30 cellular contexts compared by ENCODE assay signal in the genomic region with DNA sequence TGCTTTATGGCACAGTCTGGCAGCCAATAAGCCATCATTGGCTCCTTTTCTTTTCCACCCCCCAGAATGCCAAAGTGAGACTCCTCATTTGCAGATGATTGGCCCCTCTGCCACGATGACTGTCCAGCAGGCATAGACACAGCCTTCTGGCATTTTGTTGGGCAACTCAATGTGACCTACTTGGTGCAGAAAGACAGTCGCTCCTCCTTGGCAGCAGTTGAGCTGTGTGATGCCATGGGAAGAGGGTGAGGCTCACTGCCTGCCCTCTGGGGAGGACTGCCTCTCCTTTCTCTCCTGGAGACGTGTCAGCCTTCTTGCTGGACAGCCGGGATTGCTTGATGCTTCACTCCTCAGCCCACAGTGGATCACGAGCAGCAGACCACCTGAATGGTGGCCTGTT.
"Had no signal": no experiment of that assay in that cellular context is flagged by ENCODE, and none has a peak within 500 bp of the region (broad histone marks: within the 10 kb centered on the region; RNA-seq: fewer than 3 reads in every experiment).

No MANE protein-coding gene starts in this region.

- ATAC-seq: activated T-cell treated with anti-CD3 and anti-CD28 coated beads, Interleukin-2, amount 50 U/mL, for 72 hours; foreskin keratinocyte; gastrocnemius medialis had no signal

- H3K27me3 Mint-ChIP-seq: dendritic cell treated with granulocyte-macrophage colony-stimulating factor and Interleukin-4, amounts not matched to agents 40 ng/mL and 50 ng/mL, for 4 days had no signal

- H3K36me3 ChIP-seq: brain microvascular endothelial cell, esophagus muscularis mucosa, gastrocnemius medialis had no signal

- H3K27me3 ChIP-seq: brain microvascular endothelial cell, foreskin keratinocyte, gastrocnemius medialis had no signal

- DNase-seq: activated CD4-positive, alpha-beta memory T cell treated with anti-CD3 and anti-CD28 coated beads, Interleukin-2, amount 10 ng/mL, durations not matched to agents 7 days and 5 days; activated CD4-positive, alpha-beta T cell treated with anti-CD3 and anti-CD28 coated beads for 1 hour; activated CD4-positive, alpha-beta T cell treated with anti-CD3 and anti-CD28 coated beads for 4 hours; activated CD4-positive, alpha-beta T cell treated with anti-CD3 and anti-CD28 coated beads, Interleukin-2, amount 10 ng/mL, durations not matched to agents 7 days and 5 days; activated CD4-positive, alpha-beta T cell treated with anti-CD3 and anti-CD28 coated beads, Interleukin-2, amount 50 U/mL, for 4 hours; activated CD4-positive, CD25-positive, alpha-beta regulatory T cell; activated CD8-positive, alpha-beta memory T cell treated with anti-CD3 and anti-CD28 coated beads, Interleukin-2, amount 50 U/mL, for 48 hours; activated gamma-delta T cell; activated naive CD4-positive, alpha-beta T cell treated with anti-CD3 and anti-CD28 coated beads, Interleukin-2, amount 50 U/mL, for 16 hours; activated naive CD4-positive, alpha-beta T cell treated with Interleukin-2 at 50 U/mL for 16 hours; activated T-cell treated with anti-CD3 and anti-CD28 coated beads for 4 hours; activated T-cell treated with anti-CD3 and anti-CD28 coated beads, Interleukin-2, amount 50 U/mL, for 24 hours; activated T-cell treated with anti-CD3 and anti-CD28 coated beads, Interleukin-2, amount 50 U/mL, for 72 hours; amniotic stem cell; anterior cingulate cortex; brain microvascular endothelial cell; dorsolateral prefrontal cortex; effector memory CD4-positive, alpha-beta T cell; erythroblast; foreskin keratinocyte; gastrocnemius medialis; glutamatergic neuron; T-helper 2 cell had no signal

- H3K9me3 Mint-ChIP-seq: activated CD4-positive, alpha-beta memory T cell treated with anti-CD3 and anti-CD28 coated beads, Interleukin-2, amount 10 ng/mL, durations not matched to agents 7 days and 5 days; activated CD4-positive, alpha-beta T cell treated with anti-CD3 and anti-CD28 coated beads, Interleukin-2, amount 10 ng/mL, durations not matched to agents 7 days and 5 days; activated T-cell treated with anti-CD3 and anti-CD28 coated beads, Interleukin-2, amount 50 U/mL, for 24 hours; central memory CD8-positive, alpha-beta T cell; dendritic cell treated with granulocyte-macrophage colony-stimulating factor and Interleukin-4, amounts not matched to agents 40 ng/mL and 50 ng/mL, for 4 days had no signal

- H3K27ac Mint-ChIP-seq: activated CD4-positive, alpha-beta memory T cell treated with anti-CD3 and anti-CD28 coated beads, Interleukin-2, amount 10 ng/mL, durations not matched to agents 7 days and 5 days; activated CD4-positive, alpha-beta T cell treated with anti-CD3 and anti-CD28 coated beads, Interleukin-2, amount 10 ng/mL, durations not matched to agents 7 days and 5 days; activated naive CD8-positive, alpha-beta T cell; activated T-cell treated with anti-CD3 and anti-CD28 coated beads, Interleukin-2, amount 50 U/mL, for 24 hours; activated T-cell treated with anti-CD3 and anti-CD28 coated beads, Interleukin-2, amount 50 U/mL, for 72 hours; dendritic cell treated with granulocyte-macrophage colony-stimulating factor and Interleukin-4, amounts not matched to agents 40 ng/mL and 50 ng/mL, for 4 days had no signal

- H3K36me3 Mint-ChIP-seq: activated naive CD8-positive, alpha-beta T cell had no signal

- FAIRE-seq: astrocyte, bronchial epithelial cell had no signal

- H3K4me3 ChIP-seq: coronary artery, dorsolateral prefrontal cortex, esophagus muscularis mucosa, gastrocnemius medialis had no signal

- H3K27ac ChIP-seq: brain microvascular endothelial cell, coronary artery, dorsolateral prefrontal cortex, esophagus muscularis mucosa, foreskin keratinocyte, gastrocnemius medialis had no signal

- H3K4me1 ChIP-seq: esophagus muscularis mucosa, gastrocnemius medialis had no signal

- H3K9me3 ChIP-seq: esophagus muscularis mucosa, gastrocnemius medialis had no signal

- H3K4me1 Mint-ChIP-seq: activated CD4-positive, alpha-beta memory T cell treated with anti-CD3 and anti-CD28 coated beads, Interleukin-2, amount 10 ng/mL, durations not matched to agents 7 days and 5 days; activated CD4-positive, alpha-beta T cell treated with anti-CD3 and anti-CD28 coated beads, Interleukin-2, amount 10 ng/mL, durations not matched to agents 7 days and 5 days; central memory CD8-positive, alpha-beta T cell had no signal

- H3K4me3 Mint-ChIP-seq: activated CD4-positive, alpha-beta memory T cell treated with anti-CD3 and anti-CD28 coated beads, Interleukin-2, amount 10 ng/mL, durations not matched to agents 7 days and 5 days; activated CD4-positive, alpha-beta T cell treated with anti-CD3 and anti-CD28 coated beads, Interleukin-2, amount 10 ng/mL, durations not matched to agents 7 days and 5 days; activated naive CD8-positive, alpha-beta T cell; activated T-cell treated with anti-CD3 and anti-CD28 coated beads, Interleukin-2, amount 50 U/mL, for 24 hours; activated T-cell treated with anti-CD3 and anti-CD28 coated beads, Interleukin-2, amount 50 U/mL, for 72 hours; central memory CD8-positive, alpha-beta T cell; dendritic cell treated with granulocyte-macrophage colony-stimulating factor and Interleukin-4, amounts not matched to agents 40 ng/mL and 50 ng/mL, for 4 days had no signal
